ENCODE assay signal across 11 cellular contexts in genomic region chr17:65783845-65784334, GRCh38.
DNase-seq lines count a peak whose midpoint lies in the region; ATAC-seq and TF ChIP-seq lines count a peak whose summit lies in the region.
"Had no signal": no experiment of that assay in that cellular context is flagged by ENCODE, and none has a peak within 500 bp of the region (broad histone marks: within the 10 kb centered on the region; RNA-seq: fewer than 3 reads in every experiment).

No MANE protein-coding gene starts in this region.

- DNase-seq in COLO829 (ENCODE audit: low spot score) (peak; percentile 54), RPMI7951 (ENCODE audit: low read depth) (peak; percentile 83), esophagus muscularis mucosa (ENCODE audit: extremely low spot score) (no peak), prostate gland (ENCODE audit: low spot score) (peak; percentile 45), epidermal melanocyte (ENCODE audit: insufficient read length, low spot score) (no peak), anterior cingulate cortex (lab: John Stamatoyannopoulos, UW) (no peak), tibial nerve (ENCODE audit: low spot score in 2 of 2) (no peak)
- DNase-seq: activated CD4-positive, alpha-beta T cell treated with anti-CD3 and anti-CD28 coated beads, Interleukin-2, amount 50 U/mL, for 4 hours; effector memory CD4-positive, alpha-beta T cell; NK-92 treated with Interleukin-12 subunit alpha and Interleukin-12 subunit beta, amount 100 ng/mL, for 24 hours had no signal

- H3K36me3 ChIP-seq in esophagus muscularis mucosa: no peaks in the 10 kb centered on the region
- H3K36me3 ChIP-seq in prostate gland: no peaks in the 10 kb centered on the region
- no peaks in the 10 kb centered on the region for H3K36me3 ChIP-seq in tibial nerve

- H3K27me3 ChIP-seq in esophagus muscularis mucosa: no peaks in the 10 kb centered on the region
- no peaks in the 10 kb centered on the region for H3K27me3 ChIP-seq in prostate gland (replicated peaks; ENCODE audit: insufficient read depth)
- H3K27me3 ChIP-seq in tibial nerve: no peaks in the 10 kb centered on the region

- peak overlapping the region; percentile 69 to 73 (median 72) for H3K27ac ChIP-seq in esophagus muscularis mucosa (replicated peaks in 1 of 4)
- peak overlapping the region; percentile 7 to 29 for H3K27ac ChIP-seq in prostate gland
- H3K27ac ChIP-seq in tibial nerve: peak overlapping the region in 1 of 4 donors; percentile 58

- H3K4me1 ChIP-seq in esophagus muscularis mucosa: peaks cover 15 to 43% (median 30%) of the 10 kb centered on the region in 4 donors
- H3K4me1 ChIP-seq in prostate gland (replicated peaks): no peaks in the 10 kb centered on the region
- peaks cover 0 to 21% (median 5%) of the 10 kb centered on the region in 4 donors for H3K4me1 ChIP-seq in tibial nerve

- H3K4me3 ChIP-seq in esophagus muscularis mucosa (no peak overlapping the region), prostate gland (no peak overlapping the region), tibial nerve (no peak overlapping the region)

- ATAC-seq in GM18873 (IDR thresholded peaks at IDR 0.05; ENCODE audit: low FRiP score, unreplicated experiment): no peak

- intact Hi-C loops in esophagus muscularis mucosa (cut with DNase I) (no loop called here), prostate gland (cut with DNase I) (no loop called here)

- no peak for TF ChIP-seq CTCF in esophagus muscularis mucosa (IDR thresholded peaks at IDR 0.05)
- TF ChIP-seq CTCF in prostate gland (IDR thresholded peaks at IDR 0.05): no peak
- no peak for TF ChIP-seq CTCF in tibial nerve (IDR thresholded peaks at IDR 0.05)

- TF ChIP-seq EP300 in esophagus muscularis mucosa (IDR thresholded peaks at IDR 0.05): no peak
- TF ChIP-seq EP300 in tibial nerve (IDR thresholded peaks at IDR 0.05): no peak

- 63% methylated on average over 4 of the region's 4 CpGs for WGBS in esophagus muscularis mucosa
- 40% methylated on average over 4 of the region's 4 CpGs for WGBS in prostate gland
- WGBS in tibial nerve, 2 donors: 70 to 81% methylated on average over 4 of the region's 4 CpGs

- TF ChIP-seq POLR2A in esophagus muscularis mucosa (IDR thresholded peaks at IDR 0.05; ENCODE audit: low read depth) (no peak), prostate gland (IDR thresholded peaks at IDR 0.05) (no peak), tibial nerve (IDR thresholded peaks at IDR 0.05) (no peak)

- H3K9me3 ChIP-seq in esophagus muscularis mucosa (no peaks in the 10 kb centered on the region), prostate gland (no peaks in the 10 kb centered on the region), tibial nerve (no peaks in the 10 kb centered on the region)

Comparison
In these comparisons a context has a peak if more than half of its experiments do, and no peak if none do; other contexts are left out.
1. DNase-seq: peak in COLO829 (single experiment), RPMI7951 (single experiment) and prostate gland (single experiment); none in esophagus muscularis mucosa (single experiment), epidermal melanocyte (single experiment), anterior cingulate cortex (0 of 58) and tibial nerve (0 of 2).